Comparison of ENCODE assay signal across 8 cellular contexts in genomic region chr12:106357549-106358409, GRCh38.
A peak's percentile ranks its signal among the peaks of the same experiment; 100 is the strongest.
DNase-seq lines count a peak whose midpoint lies in the region; ATAC-seq lines count a peak whose summit lies in the region.

POLR3B (plus strand) TSS chr12:106357748; CDS start chr12:106357880, 132 bp downstream.

- peaks cover 14% of the 10 kb centered on the region in 2 donors for H3K4me1 Mint-ChIP-seq in effector memory CD8-positive, alpha-beta T cell (ENCODE audit: low read depth in 2 of 2)
- H3K4me1 Mint-ChIP-seq in memory B cell = peaks cover 9% of the 10 kb centered on the region

- DNase-seq in COLO829 (ENCODE audit: low spot score) = peak; percentile 95
- peak; percentile 92 for DNase-seq in HS-5 (ENCODE audit: low read depth)
- peak; percentile 60 for DNase-seq in NK-92 (lab: John Stamatoyannopoulos, UW; ENCODE audit: unreplicated experiment)
- DNase-seq in activated CD8-positive, alpha-beta memory T cell treated with anti-CD3 and anti-CD28 coated beads for 4 hours (ENCODE audit: low read depth in 2 of 2) = peak; percentile 90 to 92
- peak; percentile 96 to 98 (median 96) for DNase-seq in effector memory CD8-positive, alpha-beta T cell
- DNase-seq in memory B cell (ENCODE audit: low spot score in 2 of 2) = peak; percentile 96 to 98
- DNase-seq in stimulated activated CD8-positive, alpha-beta memory T cell treated with anti-CD3 and anti-CD28 coated beads, Interleukin-12 subunit alpha, Interleukin-12 subunit beta, amount 100 ng/mL, for 24 hours (ENCODE audit: extremely low read depth) = peak; percentile 90

- H3K9me3 Mint-ChIP-seq in effector memory CD8-positive, alpha-beta T cell = no peaks in the 10 kb centered on the region
- no peaks in the 10 kb centered on the region for H3K9me3 Mint-ChIP-seq in memory B cell

- H3K4me3 Mint-ChIP-seq in effector memory CD8-positive, alpha-beta T cell = peak within 1 kb of the TSS; percentile 91 to 93
- peak within 1 kb of the TSS; percentile 72 for H3K4me3 Mint-ChIP-seq in memory B cell

- no peaks in the 10 kb centered on the region for H3K27me3 Mint-ChIP-seq in effector memory CD8-positive, alpha-beta T cell
- H3K27me3 Mint-ChIP-seq in memory B cell = no peaks in the 10 kb centered on the region

- peak within 1 kb of the TSS; percentile 81 to 92 for H3K27ac Mint-ChIP-seq in effector memory CD8-positive, alpha-beta T cell
- peak within 1 kb of the TSS; percentile 71 for H3K27ac Mint-ChIP-seq in memory B cell

- ATAC-seq in GM19468 (IDR thresholded peaks at IDR 0.05; ENCODE audit: extremely low read depth, unreplicated experiment) (peak; percentile 74), memory B cell (ENCODE audit: low read depth) (peak; percentile 92)
- peak; percentile 93 for ATAC-seq in effector memory CD8-positive, alpha-beta T cell (replicated peaks)

- H3K36me3 Mint-ChIP-seq in effector memory CD8-positive, alpha-beta T cell (ENCODE audit: insufficient read depth) = peaks cover 14% of the 10 kb centered on the region
- no peaks in the 10 kb centered on the region for H3K36me3 Mint-ChIP-seq in memory B cell

Comparison
In these comparisons a context has a peak if more than half of its experiments do, and no peak if none do; other contexts are left out.
1. Peak in every context shown above with its lines: DNase-seq and ATAC-seq.